8 cellular contexts compared by ENCODE assay signal in the genomic region with DNA sequence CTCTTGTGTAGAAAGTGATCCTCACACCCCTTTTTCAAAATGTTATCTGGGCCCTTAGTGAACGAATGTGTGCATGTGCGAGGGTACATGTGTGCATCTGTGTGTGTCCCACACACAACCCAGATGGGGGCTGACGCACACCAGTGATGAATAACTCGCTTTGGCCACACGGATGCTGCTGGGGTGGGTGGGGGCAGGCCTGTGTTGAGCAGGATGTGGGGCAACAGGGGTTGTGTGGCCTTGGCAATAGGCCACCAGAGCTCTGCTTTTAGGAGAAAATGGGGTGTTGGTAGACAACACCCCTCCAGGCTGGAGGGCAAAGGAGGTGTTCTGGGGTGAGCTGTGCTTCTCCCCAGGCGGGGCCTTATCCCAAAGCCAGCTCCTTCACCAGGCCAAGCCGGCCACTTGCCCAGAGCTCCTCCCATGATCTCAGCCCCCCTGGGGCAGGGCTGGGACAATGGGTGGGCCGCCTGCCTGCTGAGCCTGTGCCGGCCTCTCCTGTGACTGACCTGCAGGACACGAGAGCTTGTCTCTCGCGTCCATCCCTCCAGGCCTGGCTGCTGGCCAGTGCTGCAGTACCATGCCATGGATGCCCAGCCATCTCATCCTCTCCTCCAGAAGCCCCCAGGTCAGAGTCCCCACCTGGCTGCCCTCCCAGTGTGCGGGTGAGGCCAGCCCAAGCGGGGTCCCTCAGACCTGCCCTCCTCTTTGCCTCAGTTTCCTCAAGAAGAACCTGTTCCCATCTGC. TPM values are rescaled to one million over a fixed set of nuclear protein-coding genes. Genes with fewer than 3 reads are reported as not detected.
DNase-seq lines count a peak whose midpoint lies in the region; ATAC-seq and TF ChIP-seq lines count a peak whose summit lies in the region.

No MANE protein-coding gene starts in this region.

- peak overlapping the region; percentile 45 for H3K4me3 Mint-ChIP-seq in CD8-positive, alpha-beta T cell

- peaks cover 46% of the 10 kb centered on the region for H3K4me1 Mint-ChIP-seq in CD8-positive, alpha-beta T cell (ENCODE audit: low read depth)

- peak; percentile 70 for ATAC-seq in CD8-positive, alpha-beta T cell

- TF ChIP-seq CTCF in CD8-positive, alpha-beta T cell (IDR thresholded peaks at IDR 0.05): no peak
- TF ChIP-seq CTCF in RWPE1 (conservative IDR thresholded peaks at IDR 0.05; ENCODE audit: low read depth): no peak
- TF ChIP-seq CTCF in esophagus squamous epithelium (IDR thresholded peaks at IDR 0.05): no peak
- TF ChIP-seq CTCF in prostate gland (IDR thresholded peaks at IDR 0.05): no peak

- 67% methylated on average over 9 of the region's 14 CpGs; no CpG with 5 or more reads in 1 of the 2 donors for WGBS in esophagus squamous epithelium, 2 donors
- WGBS in prostate gland: 40% methylated on average over 14 of the region's 14 CpGs

- peak overlapping the region; percentile 30 for H3K27ac ChIP-seq in CD8-positive, alpha-beta T cell (ENCODE audit: low read depth, low read length)
- peak overlapping the region; percentile 82 for H3K27ac ChIP-seq in RWPE1
- peak overlapping the region in 3 of 4 donors; percentile 64 to 91 (median 89) for H3K27ac ChIP-seq in esophagus squamous epithelium
- H3K27ac ChIP-seq in prostate gland: no peak overlapping the region

- no peaks in the 10 kb centered on the region for H3K36me3 ChIP-seq in CD8-positive, alpha-beta T cell (ENCODE audit: insufficient read depth, low read length)
- peaks cover 0 to 20% (median 2%) of the 10 kb centered on the region in 3 donors for H3K36me3 ChIP-seq in esophagus squamous epithelium
- H3K36me3 ChIP-seq in prostate gland: no peaks in the 10 kb centered on the region

- H3K27me3 ChIP-seq in CD8-positive, alpha-beta T cell (ENCODE audit: insufficient read depth, low read length): no peaks in the 10 kb centered on the region
- H3K27me3 ChIP-seq in esophagus squamous epithelium: no peaks in the 10 kb centered on the region
- H3K27me3 ChIP-seq in prostate gland (replicated peaks; ENCODE audit: insufficient read depth): no peaks in the 10 kb centered on the region

- POLR2A ChIA-PET in CD8-positive, alpha-beta T cell (lab: Charles Lee): interaction anchor here (0.8 to 2.4 kb wide), 5 partner anchors 15 to 100 kb away, joined by 3 to 18 read pairs (median 6); a partner anchor contains a TSS
- POLR2A ChIA-PET in RWPE1 (lab: Yijun Ruan, JAX; ENCODE audit: low non-redundant PET): interaction anchor here (0.6 to 1.2 kb wide), 4 partner anchors 10 to 67 kb away, joined by 3 to 4 read pairs (median 3); a partner anchor contains a TSS

- peak in 6 of 7 experiments; percentile 42 to 82 (median 60) for DNase-seq in CD8-positive, alpha-beta T cell
- DNase-seq in RWPE1 (ENCODE audit: low spot score) (no peak), esophagus squamous epithelium (lab: John Stamatoyannopoulos, UW) (no peak), prostate gland (ENCODE audit: low spot score) (no peak), hippocampal formation (lab: John Stamatoyannopoulos, UW) (no peak), T1000 (lab: John Stamatoyannopoulos, UW) (no peak), NCI-H2107 (lab: John Stamatoyannopoulos, UW) (no peak), 8988T (no peak)

- H3K4me3 ChIP-seq in CD8-positive, alpha-beta T cell (ENCODE audit: low read depth, low read length): peak overlapping the region; percentile 67
- peak overlapping the region; percentile 47 to 81 (median 76) for H3K4me3 ChIP-seq in esophagus squamous epithelium
- H3K4me3 ChIP-seq in prostate gland: peak overlapping the region; percentile 68 to 70

- CTCF ChIA-PET in CD8-positive, alpha-beta T cell (lab: Charles Lee): interaction anchor here (0.6 to 4.5 kb wide), 12 partner anchors 14 to 356 kb away, joined by 3 to 34 read pairs (median 3); no protein-coding TSS in a partner anchor
- CTCF ChIA-PET in RWPE1 (lab: Yijun Ruan, JAX): interaction anchor here (0.7 to 0.8 kb wide), 2 partner anchors 14 to 16 kb away, joined by 4 read pairs; no protein-coding TSS in a partner anchor

- H3K9me3 ChIP-seq in CD8-positive, alpha-beta T cell (ENCODE audit: low read length): no peaks in the 10 kb centered on the region
- no peaks in the 10 kb centered on the region for H3K9me3 ChIP-seq in esophagus squamous epithelium
- H3K9me3 ChIP-seq in prostate gland: no peaks in the 10 kb centered on the region

- no peaks in the 10 kb centered on the region for H3K9me3 Mint-ChIP-seq in CD8-positive, alpha-beta T cell

- peaks cover 43% of the 10 kb centered on the region for H3K4me1 ChIP-seq in CD8-positive, alpha-beta T cell (ENCODE audit: insufficient read depth, low read length)
- peaks cover 21 to 82% (median 26%) of the 10 kb centered on the region in 3 donors for H3K4me1 ChIP-seq in esophagus squamous epithelium
- peaks cover 10% of the 10 kb centered on the region for H3K4me1 ChIP-seq in prostate gland (replicated peaks)

- intact Hi-C loops in CD8-positive, alpha-beta T cell (cut with DNase I, micrococcal nuclease): loop anchor here (1.0 to 2.0 kb wide), 3 partner anchors 16 to 26 kb away; a partner anchor contains a TSS
- intact Hi-C loops in esophagus squamous epithelium (cut with DNase I): no loop called here
- intact Hi-C loops in prostate gland (cut with DNase I): no loop called here

- peak overlapping the region; percentile 84 for H3K27ac Mint-ChIP-seq in CD8-positive, alpha-beta T cell

- peaks cover 12% of the 10 kb centered on the region for H3K36me3 Mint-ChIP-seq in CD8-positive, alpha-beta T cell

- no peaks in the 10 kb centered on the region for H3K27me3 Mint-ChIP-seq in CD8-positive, alpha-beta T cell (ENCODE audit: low read depth)

- TF ChIP-seq POLR2A in esophagus squamous epithelium (IDR thresholded peaks at IDR 0.05): no peak
- TF ChIP-seq POLR2A in prostate gland (IDR thresholded peaks at IDR 0.05): no peak

RNA-seq across cellular contexts. Expression of a gene that starts 1.7 kb away (rescaled TPM):
- total RNA-seq in CD8-positive, alpha-beta T cell: 10 to 100 TPM; 16.2 to 19.9 TPM
- 10 to 100 TPM; 11.9 to 51.1 (median 27.2) TPM for total RNA-seq in esophagus squamous epithelium
- 10 to 100 TPM; 33.1 to 65.1 TPM for total RNA-seq in prostate gland

RNA-seq across cellular contexts. Expression of a gene that starts 25.2 kb away (rescaled TPM):
- total RNA-seq in CD8-positive, alpha-beta T cell: 10 to 100 TPM; 21.0 TPM
- total RNA-seq in esophagus squamous epithelium: 1 to 10 TPM; 5.0 to 7.7 (median 6.4) TPM
- total RNA-seq in prostate gland: 10 to 100 TPM in 1 of 2 donors, 1 to 10 TPM in 1; 8.7 to 11.0 TPM

RNA-seq across cellular contexts. Expression of a gene that starts 25.6 kb away (rescaled TPM):
- 1 to 10 TPM; 6.6 to 7.1 TPM for total RNA-seq in CD8-positive, alpha-beta T cell
- 10 to 100 TPM; 17.1 to 81.6 (median 33.6) TPM for total RNA-seq in esophagus squamous epithelium
- total RNA-seq in prostate gland: 100 to 1,000 TPM; 155 to 235 TPM

RNA-seq across cellular contexts. Expression of a gene that starts 37.8 kb away (rescaled TPM):
- total RNA-seq in CD8-positive, alpha-beta T cell: 1 to 10 TPM; 1.1 to 1.2 TPM
- total RNA-seq in esophagus squamous epithelium (1 to 10 TPM; 2.4 to 7.2 (median 4.4) TPM), prostate gland (10 to 100 TPM in 1 of 2 donors, 1 to 10 TPM in 1; 5.0 to 10.4 TPM)

RNA-seq across cellular contexts. Expression of a gene that starts 45.0 kb away (rescaled TPM):
- total RNA-seq in CD8-positive, alpha-beta T cell: 10 to 100 TPM; 66.8 to 71.0 TPM
- total RNA-seq in esophagus squamous epithelium (10 to 100 TPM; 63.4 to 96.5 (median 76.2) TPM), prostate gland (100 to 1,000 TPM; 126 to 139 TPM)

Comparison
In these comparisons a context has a peak if more than half of its experiments do, and no peak if none do; other contexts are left out.
1. DNase-seq: peak in CD8-positive, alpha-beta T cell (6 of 7); none in RWPE1 (single experiment), esophagus squamous epithelium (single experiment), prostate gland (single experiment), hippocampal formation (0 of 2), T1000 (single experiment), NCI-H2107 (single experiment) and 8988T (single experiment).
2. H3K27ac ChIP-seq: peak in CD8-positive, alpha-beta T cell (single experiment), RWPE1 (single experiment) and esophagus squamous epithelium (3 of 4); none in prostate gland (0 of 2).
3. intact Hi-C loops: an anchor here in CD8-positive, alpha-beta T cell (1.0 to 2.0 kb wide); none called in esophagus squamous epithelium and prostate gland.
4. Peak in every context shown above with its lines, with median percentiles within 50 percentile points of each other: H3K4me3 ChIP-seq.